8 cellular contexts compared by ENCODE assay signal in genomic region chr1:175023043-175023921, GRCh38. TPM values are rescaled to one million over a fixed set of nuclear protein-coding genes. Genes with fewer than 3 reads are reported as not detected.
DNase-seq lines count a peak whose midpoint lies in the region; ATAC-seq and TF ChIP-seq lines count a peak whose summit lies in the region.

TSS of gene MRPS14 (minus strand) at chr1:175023425. CDS start at chr1:175023408, 17 bp downstream.

- H3K27ac ChIP-seq in gastroesophageal sphincter (peak within 1 kb of the TSS; percentile 79 to 86 (median 84)), neutrophil (peak within 1 kb of the TSS; percentile 72), substantia nigra (ENCODE audit: low read depth, low read length, poor library complexity, severe bottlenecking) (peak within 1 kb of the TSS; percentile 91)

- no peaks in the 10 kb centered on the region for H3K27me3 Mint-ChIP-seq in activated naive CD4-positive, alpha-beta T cell treated with anti-CD3 and anti-CD28 coated beads for 36 hours (ENCODE audit: low read depth)

- no peaks in the 10 kb centered on the region for H3K9me3 ChIP-seq in gastroesophageal sphincter
- H3K9me3 ChIP-seq in neutrophil, result no peaks in the 10 kb centered on the region

- H3K27me3 ChIP-seq in gastroesophageal sphincter (no peaks in the 10 kb centered on the region), neutrophil (no peaks in the 10 kb centered on the region)

- H3K9me3 Mint-ChIP-seq in activated naive CD4-positive, alpha-beta T cell treated with anti-CD3 and anti-CD28 coated beads for 36 hours, result peaks cover 5% of the 10 kb centered on the region

- no peak for TF ChIP-seq EP300 in gastroesophageal sphincter (IDR thresholded peaks at IDR 0.05)

- peak; percentile 98 for ATAC-seq in gastroesophageal sphincter

- CTCF ChIA-PET in activated naive CD4-positive, alpha-beta T cell treated with anti-CD3 and anti-CD28 coated beads for 36 hours (lab: Charles Lee), result interaction anchor here (0.7 to 3.8 kb wide), 10 partner anchors 10 to 739 kb away, joined by 3 to 19 read pairs (median 4); no protein-coding TSS in a partner anchor

- TF ChIP-seq POLR2A in gastroesophageal sphincter (IDR thresholded peaks at IDR 0.05), result peak; percentile 35 to 58

- H3K36me3 Mint-ChIP-seq in activated naive CD4-positive, alpha-beta T cell treated with anti-CD3 and anti-CD28 coated beads for 36 hours (ENCODE audit: low read depth), result peaks cover 14% of the 10 kb centered on the region

- 0 to 5% methylated on average over 3 to 17 of the region's 42 CpGs for WGBS in gastroesophageal sphincter (ENCODE audit: low coverage in 1 of 2), 2 donors

- H3K4me3 Mint-ChIP-seq in activated naive CD4-positive, alpha-beta T cell treated with anti-CD3 and anti-CD28 coated beads for 36 hours, result peak within 1 kb of the TSS; percentile 87

- peak within 1 kb of the TSS; percentile 86 for H3K27ac Mint-ChIP-seq in activated naive CD4-positive, alpha-beta T cell treated with anti-CD3 and anti-CD28 coated beads for 36 hours

- DNase-seq in GM04503 (ENCODE audit: low read depth), result peak; percentile 85
- DNase-seq in HFF-Myc (ENCODE audit: extremely low read depth, low read depth), result peak; percentile 97
- DNase-seq in NAMALWA (ENCODE audit: low spot score), result peak; percentile 100
- DNase-seq in SK-N-DZ (ENCODE audit: low spot score), result peak; percentile 97
- DNase-seq in activated naive CD4-positive, alpha-beta T cell treated with anti-CD3 and anti-CD28 coated beads for 36 hours, result peak; percentile 100
- DNase-seq in substantia nigra (lab: John Stamatoyannopoulos, UW), result peak; percentile 58 to 98 (median 93)

- H3K4me1 ChIP-seq in gastroesophageal sphincter, result peaks cover 0 to 28% (median 6%) of the 10 kb centered on the region in 3 donors
- peaks cover 18 to 25% of the 10 kb centered on the region in 2 experiments for H3K4me1 ChIP-seq in neutrophil (ENCODE audit: control insufficient read depth in 1 of 2, insufficient read depth in 1 of 2, low read depth in 1 of 2, low read length in 1 of 2)

- H3K4me3 ChIP-seq in HFF-Myc (replicated peaks; ENCODE audit: low read depth, low read length) (peak within 1 kb of the TSS; percentile 86), gastroesophageal sphincter (peak within 1 kb of the TSS; percentile 91 to 99), neutrophil (ENCODE audit: low read depth in 1 of 2, low read length in 1 of 2) (peak within 1 kb of the TSS; percentile 73 to 99)

- intact Hi-C loops in activated naive CD4-positive, alpha-beta T cell treated with anti-CD3 and anti-CD28 coated beads for 36 hours (cut with micrococcal nuclease), result loop anchor here (1.0 to 10.0 kb wide), 8 partner anchors 24 to 1548 kb away; partner anchors contain the start of genes CACYBP, COP1, PRDX6 and RC3H1

- H3K36me3 ChIP-seq in gastroesophageal sphincter, result peaks cover 0 to 12% of the 10 kb centered on the region in 2 donors
- peaks cover 2% of the 10 kb centered on the region for H3K36me3 ChIP-seq in neutrophil

- no peak for TF ChIP-seq CTCF in HFF-Myc (IDR thresholded peaks at IDR 0.05; ENCODE audit: low read depth, low read length, missing control alignments)
- TF ChIP-seq CTCF in gastroesophageal sphincter (IDR thresholded peaks at IDR 0.05), result peak in 1 of 4 experiments; percentile 27
- peak; percentile 31 for TF ChIP-seq CTCF in neutrophil (IDR thresholded peaks at IDR 0.05)

- H3K4me1 Mint-ChIP-seq in activated naive CD4-positive, alpha-beta T cell treated with anti-CD3 and anti-CD28 coated beads for 36 hours (ENCODE audit: low read depth), result peaks cover 31% of the 10 kb centered on the region

RNA-seq across cellular contexts. Expression of gene MRPS14, which starts in this region (rescaled TPM):
- 32.4 and 45.7 TPM in 2 replicates for polyA plus RNA-seq in SK-N-DZ (2014; cell fraction: cytosol; rRNA removed)
- 39.8 and 43.0 TPM in 2 replicates for polyA plus RNA-seq in SK-N-DZ (2014; cell fraction: nucleus; rRNA removed)
- 10 to 100 TPM; 48.8 to 51.2 TPM for total RNA-seq in activated naive CD4-positive, alpha-beta T cell treated with anti-CD3 and anti-CD28 coated beads for 36 hours
- total RNA-seq in gastroesophageal sphincter, result 10 to 100 TPM; 25.7 to 36.6 (median 28.2) TPM

Comparison
In these comparisons a context has a peak if more than half of its experiments do, and no peak if none do; other contexts are left out.
1. Peak in every context shown above with its lines: DNase-seq, ATAC-seq, H3K4me3 ChIP-seq and H3K27ac ChIP-seq.